ENCODE assay signal across 24 cellular contexts in genomic region chr22:39805117-39805516, GRCh38.
"Had no signal": no experiment of that assay in that cellular context is flagged by ENCODE, and none has a peak within 500 bp of the region (broad histone marks: within the 10 kb centered on the region; RNA-seq: fewer than 3 reads in every experiment).

No MANE protein-coding gene starts in this region.

- H3K27ac Mint-ChIP-seq: dendritic cell treated with granulocyte-macrophage colony-stimulating factor and Interleukin-4, amounts not matched to agents 40 ng/mL and 50 ng/mL, for 4 days; effector memory CD8-positive, alpha-beta T cell; endodermal cell had no signal

- H3K36me3 ChIP-seq: colonic mucosa, esophagus muscularis mucosa, esophagus squamous epithelium, gastrocnemius medialis, gastroesophageal sphincter, heart left ventricle, heart right ventricle had no signal

- H3K27me3 ChIP-seq: colonic mucosa had no signal

- DNase-seq: colonic mucosa; cortex of kidney; dermis blood vessel endothelial cell; dorsolateral prefrontal cortex; effector CD4-positive, alpha-beta T cell; effector CD8-positive, alpha-beta T cell; effector memory CD4-positive, alpha-beta T cell; effector memory CD8-positive, alpha-beta T cell; endodermal cell; erythroblast; esophagus squamous epithelium; foreskin fibroblast; foreskin keratinocyte; foreskin melanocyte; gastrocnemius medialis; glutamatergic neuron; heart left ventricle; heart right ventricle had no signal

- ATAC-seq: effector memory CD8-positive, alpha-beta T cell; esophagus mucosa; foreskin keratinocyte; gastrocnemius medialis; gastroesophageal sphincter; heart left ventricle; heart right ventricle had no signal

- H3K27ac ChIP-seq: colonic mucosa, coronary artery, dorsolateral prefrontal cortex, epithelial cell of prostate, esophagus muscularis mucosa, esophagus squamous epithelium, foreskin keratinocyte, gastrocnemius medialis, gastroesophageal sphincter, heart left ventricle, heart right ventricle had no signal

- H3K4me1 ChIP-seq: colonic mucosa, esophagus muscularis mucosa, esophagus squamous epithelium, foreskin keratinocyte, gastrocnemius medialis, gastroesophageal sphincter, heart left ventricle, heart right ventricle had no signal

- H3K9me3 ChIP-seq: colonic mucosa, esophagus muscularis mucosa, esophagus squamous epithelium, gastrocnemius medialis, gastroesophageal sphincter, heart left ventricle, heart right ventricle had no signal

- H3K4me3 Mint-ChIP-seq: dendritic cell treated with granulocyte-macrophage colony-stimulating factor and Interleukin-4, amounts not matched to agents 40 ng/mL and 50 ng/mL, for 4 days; effector memory CD8-positive, alpha-beta T cell; endodermal cell had no signal

- H3K4me3 ChIP-seq: colonic mucosa, coronary artery, dorsolateral prefrontal cortex, esophagus muscularis mucosa, esophagus squamous epithelium, gastrocnemius medialis, gastroesophageal sphincter, heart left ventricle, heart right ventricle had no signal
